Comparison of ENCODE assay signal across 11 cellular contexts in genomic region chr7:4851459-4852422, GRCh38. TPM values are rescaled to one million over a fixed set of nuclear protein-coding genes. Genes with fewer than 3 reads are reported as not detected.
DNase-seq lines count a peak whose midpoint lies in the region; ATAC-seq and TF ChIP-seq lines count a peak whose summit lies in the region.
"Had no signal": no experiment of that assay in that cellular context is flagged by ENCODE, and none has a peak within 500 bp of the region (broad histone marks: within the 10 kb centered on the region; RNA-seq: fewer than 3 reads in every experiment).

No MANE protein-coding gene starts in this region.

- H3K9ac ChIP-seq in colonic mucosa (ENCODE audit: low read depth in 2 of 2, low read length in 2 of 2) = no peak overlapping the region

- H3K9me3 Mint-ChIP-seq in activated CD8-positive, alpha-beta T cell treated with anti-CD3 and anti-CD28 coated beads, Interleukin-2, amount 10 ng/mL, durations not matched to agents 7 days and 5 days (ENCODE audit: insufficient read depth) = no peaks in the 10 kb centered on the region
- peaks cover 7% of the 10 kb centered on the region for H3K9me3 Mint-ChIP-seq in neural crest cell
- H3K9me3 Mint-ChIP-seq: memory B cell had no signal

- TF ChIP-seq CTCF in neural crest cell (conservative IDR thresholded peaks at IDR 0.05) (no peak), colonic mucosa (IDR thresholded peaks at IDR 0.05) (no peak)

- ATAC-seq in activated CD8-positive, alpha-beta T cell treated with anti-CD3 and anti-CD28 coated beads, Interleukin-2, amount 10 ng/mL, durations not matched to agents 7 days and 5 days = peak; percentile 74
- ATAC-seq in T-helper 17 cell = no peak

- CTCF ChIA-PET in activated CD8-positive, alpha-beta T cell treated with anti-CD3 and anti-CD28 coated beads, Interleukin-2, amount 10 ng/mL, durations not matched to agents 7 days and 5 days (lab: Charles Lee) = no interaction called here

- H3K4me3 Mint-ChIP-seq in activated CD8-positive, alpha-beta T cell treated with anti-CD3 and anti-CD28 coated beads, Interleukin-2, amount 10 ng/mL, durations not matched to agents 7 days and 5 days = no peak overlapping the region
- H3K4me3 Mint-ChIP-seq in neural crest cell (no peak overlapping the region), T-helper 17 cell (no peak overlapping the region)
- H3K4me3 Mint-ChIP-seq: memory B cell had no signal

- H3K9me3 ChIP-seq in T-helper 17 cell (ENCODE audit: control insufficient read depth, low read length, poor library complexity, severe bottlenecking) (no peaks in the 10 kb centered on the region), colonic mucosa (no peaks in the 10 kb centered on the region)
- H3K9me3 ChIP-seq: prostate gland had no signal

- no peaks in the 10 kb centered on the region for H3K36me3 ChIP-seq in colonic mucosa
- H3K36me3 ChIP-seq: prostate gland had no signal

- H3K36me3 Mint-ChIP-seq in activated CD8-positive, alpha-beta T cell treated with anti-CD3 and anti-CD28 coated beads, Interleukin-2, amount 10 ng/mL, durations not matched to agents 7 days and 5 days (ENCODE audit: low read depth) = no peaks in the 10 kb centered on the region
- H3K36me3 Mint-ChIP-seq in neural crest cell (ENCODE audit: low read depth) (peaks cover 7% of the 10 kb centered on the region), T-helper 17 cell (ENCODE audit: low read depth) (peaks cover 2% of the 10 kb centered on the region)
- H3K36me3 Mint-ChIP-seq: memory B cell had no signal

- H3K4me1 ChIP-seq in colonic mucosa = no peaks in the 10 kb centered on the region
- H3K4me1 ChIP-seq: prostate gland had no signal

- peak; percentile 34 for DNase-seq in ELR (ENCODE audit: low read depth)
- peak; percentile 16 for DNase-seq in LoVo (ENCODE audit: low spot score)
- DNase-seq in activated CD8-positive, alpha-beta T cell treated with anti-CD3 and anti-CD28 coated beads, Interleukin-2, amount 10 ng/mL, durations not matched to agents 7 days and 5 days = peak; percentile 28
- DNase-seq in neural crest cell (ENCODE audit: low read depth, low spot score) = no peak
- DNase-seq in NOMO-1 treated with DMSO at 0.1 percent for 48 hours (lab: John Stamatoyannopoulos, UW; ENCODE audit: unreplicated experiment) = no peak
- DNase-seq in T-helper 17 cell = no peak
- no peak for DNase-seq in colonic mucosa
- DNase-seq: hippocampal formation; stimulated activated CD4-positive, alpha-beta T cell treated with anti-CD3 and anti-CD28 coated beads, Interleukin-4, amount 100 ng/mL, for 4 hours had no signal

- intact Hi-C loops in colonic mucosa (cut with DNase I) = no loop called here

- H3K27me3 ChIP-seq in colonic mucosa = no peaks in the 10 kb centered on the region

- H3K4me3 ChIP-seq in colonic mucosa = no peak overlapping the region
- H3K4me3 ChIP-seq: prostate gland had no signal

- peaks cover 5% of the 10 kb centered on the region for H3K27me3 Mint-ChIP-seq in activated CD8-positive, alpha-beta T cell treated with anti-CD3 and anti-CD28 coated beads, Interleukin-2, amount 10 ng/mL, durations not matched to agents 7 days and 5 days (ENCODE audit: low read depth)
- no peaks in the 10 kb centered on the region for H3K27me3 Mint-ChIP-seq in neural crest cell (ENCODE audit: low read depth)
- peaks cover 35% of the 10 kb centered on the region for H3K27me3 Mint-ChIP-seq in T-helper 17 cell

- H3K27ac Mint-ChIP-seq in activated CD8-positive, alpha-beta T cell treated with anti-CD3 and anti-CD28 coated beads, Interleukin-2, amount 10 ng/mL, durations not matched to agents 7 days and 5 days = peak overlapping the region; percentile 36
- H3K27ac Mint-ChIP-seq in neural crest cell (ENCODE audit: unreplicated experiment) = peak overlapping the region; percentile 57
- H3K27ac Mint-ChIP-seq in T-helper 17 cell = no peak overlapping the region
- H3K27ac Mint-ChIP-seq: memory B cell had no signal

- H3K4me1 Mint-ChIP-seq in activated CD8-positive, alpha-beta T cell treated with anti-CD3 and anti-CD28 coated beads, Interleukin-2, amount 10 ng/mL, durations not matched to agents 7 days and 5 days (ENCODE audit: low read depth) = peaks cover 14% of the 10 kb centered on the region
- H3K4me1 Mint-ChIP-seq in neural crest cell = peaks cover 10% of the 10 kb centered on the region
- no peaks in the 10 kb centered on the region for H3K4me1 Mint-ChIP-seq in T-helper 17 cell
- H3K4me1 Mint-ChIP-seq: memory B cell had no signal

- no peak overlapping the region for H3K27ac ChIP-seq in colonic mucosa
- H3K27ac ChIP-seq: prostate gland had no signal

- POLR2A ChIA-PET in activated CD8-positive, alpha-beta T cell treated with anti-CD3 and anti-CD28 coated beads, Interleukin-2, amount 10 ng/mL, durations not matched to agents 7 days and 5 days (lab: Charles Lee) = no interaction called here

RNA-seq across cellular contexts. Expression of gene PAPOLB, which starts 10.1 kb away (rescaled TPM):
- under 1 TPM in 1 of 2 experiments, not detected in 1; 0.08 TPM for total RNA-seq in activated CD8-positive, alpha-beta T cell treated with anti-CD3 and anti-CD28 coated beads, Interleukin-2, amount 10 ng/mL, durations not matched to agents 7 days and 5 days
- total RNA-seq in neural crest cell (0.23 and 0.26 TPM in 2 replicates), T-helper 17 cell (not detected), colonic mucosa (under 1 TPM in 1 of 2 donors, not detected in 1; 0.05 TPM)

RNA-seq across cellular contexts. Expression of gene RADIL, which starts 31.8 kb away (rescaled TPM):
- under 1 TPM; 0.50 to 0.82 TPM for total RNA-seq in activated CD8-positive, alpha-beta T cell treated with anti-CD3 and anti-CD28 coated beads, Interleukin-2, amount 10 ng/mL, durations not matched to agents 7 days and 5 days
- total RNA-seq in neural crest cell (12.2 and 13.8 TPM in 2 replicates), T-helper 17 cell (under 1 TPM in 1 of 2 donors, not detected in 1; 0.55 TPM), colonic mucosa (1 to 10 TPM in 1 of 2 donors, under 1 TPM in 1; 0.54 to 1.9 TPM)

Comparison
In these comparisons a context has a peak if more than half of its experiments do, and no peak if none do; other contexts are left out.
1. DNase-seq: peak in ELR (single experiment), LoVo (single experiment) and activated CD8-positive, alpha-beta T cell treated with anti-CD3 and anti-CD28 coated beads, Interleukin-2, amount 10 ng/mL, durations not matched to agents 7 days and 5 days (single experiment); none in neural crest cell (single experiment), NOMO-1 treated with DMSO at 0.1 percent for 48 hours (single experiment), T-helper 17 cell (0 of 3) and colonic mucosa (single experiment).